25 cellular contexts compared by ENCODE assay signal in the genomic region with DNA sequence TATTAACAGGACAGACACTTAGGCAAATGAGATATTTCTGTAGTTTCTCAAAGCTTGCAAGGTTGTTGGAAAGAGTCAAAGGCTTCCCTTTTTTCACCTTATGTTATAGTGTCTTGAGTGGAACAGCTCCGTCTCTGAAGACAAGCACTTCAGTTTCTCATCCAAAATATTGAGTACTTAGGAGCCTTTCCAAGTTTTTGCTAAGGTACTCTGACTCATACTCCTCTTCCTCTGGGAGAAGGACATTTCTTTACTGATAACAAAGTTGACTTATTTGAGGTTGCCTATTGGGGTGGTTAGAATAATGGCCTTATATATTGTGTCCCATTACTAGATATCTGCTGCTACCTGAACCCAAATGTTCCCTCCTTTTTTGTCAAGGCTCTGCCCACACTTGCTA.
"Had no signal": no experiment of that assay in that cellular context is flagged by ENCODE, and none has a peak within 500 bp of the region (broad histone marks: within the 10 kb centered on the region; RNA-seq: fewer than 3 reads in every experiment).

No MANE protein-coding gene starts in this region.

- H3K4me2 ChIP-seq: neural progenitor cell had no signal

- H3K4me3 ChIP-seq: coronary artery, gastrocnemius medialis, heart right ventricle, left ventricle myocardium inferior, lower lobe of right lung, neural progenitor cell, ovary, uterus had no signal

- H2AFZ ChIP-seq: neural progenitor cell had no signal

- H3K4me3 Mint-ChIP-seq: endodermal cell, memory B cell, mesothelial cell of epicardium, natural killer cell, neural progenitor cell, type B pancreatic cell had no signal

- H3K9me3 Mint-ChIP-seq: memory B cell had no signal

- FAIRE-seq: endothelial cell of umbilical vein had no signal

- H3K27ac Mint-ChIP-seq: endodermal cell, memory B cell, mesothelial cell of epicardium, natural killer cell, neural progenitor cell, progenitor cell of endocrine pancreas, type B pancreatic cell had no signal

- H3K4me1 Mint-ChIP-seq: memory B cell, natural killer cell, neural progenitor cell had no signal

- H3K27me3 ChIP-seq: gastrocnemius medialis, heart right ventricle, neural progenitor cell, ovary, uterus had no signal

- H3K36me3 Mint-ChIP-seq: memory B cell, natural killer cell, neural progenitor cell, type B pancreatic cell had no signal

- H3K27me3 Mint-ChIP-seq: memory B cell, progenitor cell of endocrine pancreas, type B pancreatic cell had no signal

- H3K27ac ChIP-seq: coronary artery, gastrocnemius medialis, heart right ventricle, left ventricle myocardium inferior, lower lobe of right lung, neural progenitor cell, ovary, uterus had no signal

- H3K36me3 ChIP-seq: gastrocnemius medialis, heart right ventricle, left ventricle myocardium inferior, lower lobe of right lung, neural progenitor cell, ovary, uterus had no signal

- H3K4me1 ChIP-seq: gastrocnemius medialis, heart right ventricle, left ventricle myocardium inferior, lower lobe of right lung, neural progenitor cell, uterus had no signal

- H3K9me3 ChIP-seq: gastrocnemius medialis, lower lobe of right lung, ovary, uterus had no signal

- H3K9ac ChIP-seq: neural progenitor cell had no signal

- DNase-seq: effector CD4-positive, alpha-beta T cell; endodermal cell; erythroblast; gastrocnemius medialis; heart right ventricle; hypothalamus; islet precursor cell; left ventricle myocardium inferior; lower lobe of right lung; natural killer cell; nucleus accumbens; ovary; right cardiac atrium; small intestine; stimulated activated CD4-positive, alpha-beta T cell treated with anti-CD3 and anti-CD28 coated beads, Interleukin-12 subunit alpha, Interleukin-12 subunit beta, amount 100 ng/mL, for 4 hours; stimulated activated CD4-positive, alpha-beta T cell treated with anti-CD3 and anti-CD28 coated beads, Interleukin-2, amount 100 ng/mL, for 48 hours; stimulated activated naive CD4-positive, alpha-beta T cell treated with Interleukin-2 at 50 U/mL for 16 hours; uterus had no signal

- ATAC-seq: gastrocnemius medialis, heart right ventricle, natural killer cell, right cardiac atrium had no signal
